Comparison of ENCODE assay signal across 2 cellular contexts in genomic region chr22:45960477-45961386, GRCh38.
TF ChIP-seq lines count a peak whose summit lies in the region.

No MANE protein-coding gene starts in this region.

TF ChIP-seq in Ishikawa, 13 proteins besides CTCF, POLR2A, EP300 and RAD21:
- TF ChIP-seq USF1 (IDR thresholded peaks at IDR 0.05): no peak
- TF ChIP-seq NFIC (IDR thresholded peaks at IDR 0.05): no peak
- TF ChIP-seq TEAD4 (IDR thresholded peaks at IDR 0.05): peak; percentile 6; the same call in 1 of the 2 replicates
TF ChIP-seq in Ishikawa: peak in this region for 1.

TF ChIP-seq in H1, 55 proteins besides CTCF, POLR2A, EP300 and RAD21:
- TF ChIP-seq USF2 (IDR thresholded peaks at IDR 0.05; ENCODE audit: low read length) (no peak), CREB1 (IDR thresholded peaks at IDR 0.05) (no peak), KDM1A (IDR thresholded peaks at IDR 0.05; ENCODE audit: borderline replicate concordance, low read length) (peak; percentile 85), POU5F1 (IDR thresholded peaks at IDR 0.05; ENCODE audit: low read depth, low read length) (no peak), POLR2AphosphoS5 (IDR thresholded peaks at IDR 0.05; ENCODE audit: low read depth, low read length) (no peak)
